In the genomic region with DNA sequence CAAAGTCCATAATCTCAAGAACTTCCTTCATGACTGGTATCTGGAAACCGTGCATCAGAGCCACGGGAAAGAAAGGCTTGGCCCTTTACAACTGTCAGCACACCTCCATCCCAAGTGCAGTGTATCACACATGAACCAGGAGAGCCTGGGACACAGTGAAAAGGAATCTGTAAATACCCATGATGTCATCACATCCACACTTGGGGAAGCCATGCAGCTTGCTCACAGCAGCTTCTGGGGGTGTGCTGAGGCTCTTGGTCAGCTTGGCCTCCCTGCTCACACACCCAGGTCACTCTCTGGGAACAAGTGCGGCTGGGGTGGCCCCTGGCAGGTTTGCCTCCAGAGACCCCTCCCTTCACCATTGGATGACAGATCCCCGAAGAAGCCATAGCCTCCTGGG, we compare ENCODE assay signal across 8 cellular contexts. TPM values are rescaled to one million over a fixed set of nuclear protein-coding genes. Genes with fewer than 3 reads are reported as not detected.
DNase-seq lines count a peak whose midpoint lies in the region; ATAC-seq and TF ChIP-seq lines count a peak whose summit lies in the region.
"Not testable (repeated sequence)": the region's sequence is repeated elsewhere in the genome, so short reads cannot be mapped to it uniquely, and the experiment has no call there.

No MANE protein-coding gene starts in this region.

- not testable (repeated sequence) for H3K9ac ChIP-seq in IMR-90 (ENCODE audit: low read depth, low read length)

- H4K8ac ChIP-seq in IMR-90 (ENCODE audit: low read depth in 2 of 2, low read length in 2 of 2), result not testable (repeated sequence)

- H3K23ac ChIP-seq in IMR-90 (ENCODE audit: low read depth, low read length), result not testable (repeated sequence)

- 0 out of 2 replicates have a peak, but pooled peaks have one; percentile 17 for ATAC-seq in IMR-90 (ENCODE audit: low read depth)
- ATAC-seq in foreskin keratinocyte, result peak; percentile 39
- peak; percentile 32 for ATAC-seq in stimulated activated naive CD8-positive, alpha-beta T cell treated with anti-CD3 and anti-CD28 coated beads, Interleukin-15, Interleukin-2, amounts not matched to agents 100 U/mL and 50 U/mL, for 24 hours

- TF ChIP-seq CTCF in IMR-90 (conservative IDR thresholded peaks at IDR 0.05; ENCODE audit: low read depth, low read length); brain microvascular endothelial cell (IDR thresholded peaks at IDR 0.05; ENCODE audit: low read depth, low read length, missing control alignments); foreskin keratinocyte (conservative IDR thresholded peaks at IDR 0.05): not testable (repeated sequence)

- H3K4me2 ChIP-seq in IMR-90 (ENCODE audit: low read depth, low read length), result not testable (repeated sequence)

- not testable (repeated sequence) for H4K5ac ChIP-seq in IMR-90 (ENCODE audit: low read depth, low read length)

- WGBS in IMR-90 (ENCODE audit: extremely low coverage in 2 of 2, insufficient read length in 1 of 2), 2 experiments, result no CpG with 5 or more reads among the region's 4 CpGs

- DNase-seq in EL, result peak; percentile 3
- peak; percentile 3 for DNase-seq in HCEC 1CT
- DNase-seq in IMR-90, result peak; percentile 9
- peak; percentile 1 for DNase-seq in brain microvascular endothelial cell
- not testable (repeated sequence) for DNase-seq in foreskin keratinocyte; stimulated activated naive CD8-positive, alpha-beta T cell treated with anti-CD3 and anti-CD28 coated beads, Interleukin-15, Interleukin-2, amounts not matched to agents 100 U/mL and 50 U/mL, for 24 hours
- DNase-seq in kidney tubule cell (ENCODE audit: low spot score), result peak; percentile 25
- DNase-seq in myocyte (ENCODE audit: low read depth), result peak; percentile 6

- H2AK9ac ChIP-seq in IMR-90 (replicated peaks; ENCODE audit: low read depth, low read length, poor library complexity), result not testable (repeated sequence)

- not testable (repeated sequence) for H2BK20ac ChIP-seq in IMR-90 (ENCODE audit: low read depth, low read length)

- BruUV-seq in IMR-90 (replicated peaks; lab: Mats Ljungman, UMichigan), result not testable (repeated sequence)

- H3K4me1 ChIP-seq in IMR-90 (ENCODE audit: control insufficient read depth, insufficient read depth, low read length); foreskin keratinocyte: not testable (repeated sequence)

- not testable (repeated sequence) for H3K9me1 ChIP-seq in IMR-90 (ENCODE audit: insufficient read depth, low read length)

- TF ChIP-seq RAD21 in IMR-90 (IDR thresholded peaks at IDR 0.05; ENCODE audit: low read length), result not testable (repeated sequence)

- not testable (repeated sequence) for H3K14ac ChIP-seq in IMR-90 (replicated peaks; ENCODE audit: low read depth, low read length)

- in situ Hi-C loops in IMR-90 (cut with MboI; ENCODE audit: low sequenced_read_pairs); brain microvascular endothelial cell (cut with HindIII; ENCODE audit: low pct_ligation_motif_present, low sequenced_read_pairs): not testable (repeated sequence)

- H2BK15ac ChIP-seq in IMR-90 (ENCODE audit: low read depth, low read length), result not testable (repeated sequence)

- POLR2A ChIA-PET in IMR-90 (lab: Charles Lee; ENCODE audit: unreplicated experiment), result not testable (repeated sequence)

- TF ChIP-seq POLR2A in IMR-90 (IDR thresholded peaks at IDR 0.05; ENCODE audit: low read depth, low read length), result not testable (repeated sequence)

- not testable (repeated sequence) for H3K56ac ChIP-seq in IMR-90 (ENCODE audit: extremely low read depth, insufficient read depth, low read length)

- intact Hi-C loops in IMR-90 (cut with micrococcal nuclease), result not testable (repeated sequence)

- not testable (repeated sequence) for H4K91ac ChIP-seq in IMR-90 (ENCODE audit: insufficient read depth, low read depth, low read length)

- not testable (repeated sequence) for H2BK120ac ChIP-seq in IMR-90 (ENCODE audit: low read depth, low read length)

- not testable (repeated sequence) for H2AFZ ChIP-seq in IMR-90 (replicated peaks; ENCODE audit: low read length, poor library complexity)

- not testable (repeated sequence) for H3K79me1 ChIP-seq in IMR-90 (ENCODE audit: low read depth in 1 of 2, low read length in 2 of 2)

- dilution Hi-C loops in IMR-90 (cut with HindIII; ENCODE audit: low sequenced_read_pairs, unreplicated experiment), result not testable (repeated sequence)

- CTCF ChIA-PET in IMR-90 (lab: Yijun Ruan, JAX), result not testable (repeated sequence)

- not testable (repeated sequence) for H3K27ac ChIP-seq in IMR-90 (ENCODE audit: insufficient read depth, low read length); brain microvascular endothelial cell; foreskin keratinocyte

- not testable (repeated sequence) for H2AK5ac ChIP-seq in IMR-90 (ENCODE audit: low read depth, low read length)

- H3K9me3 ChIP-seq in IMR-90 (ENCODE audit: control insufficient read depth, insufficient read depth, low read length), result not testable (repeated sequence)

- H3K18ac ChIP-seq in IMR-90 (ENCODE audit: low read depth, low read length), result not testable (repeated sequence)

- H3K27me3 ChIP-seq in IMR-90 (ENCODE audit: control insufficient read depth, insufficient read depth, low read length); brain microvascular endothelial cell (replicated peaks); foreskin keratinocyte: not testable (repeated sequence)

- H3K4ac ChIP-seq in IMR-90 (ENCODE audit: low read depth, low read length), result not testable (repeated sequence)

- H3K4me3 ChIP-seq in IMR-90 (ENCODE audit: insufficient read depth, low read depth, low read length); brain microvascular endothelial cell (ENCODE audit: low read depth, low read length): not testable (repeated sequence)

- not testable (repeated sequence) for H2BK5ac ChIP-seq in IMR-90 (ENCODE audit: low read depth, low read length, poor library complexity, severe bottlenecking)

- not testable (repeated sequence) for H4K20me1 ChIP-seq in IMR-90 (ENCODE audit: insufficient read depth, low read length)

- not testable (repeated sequence) for H3K36me3 ChIP-seq in IMR-90 (ENCODE audit: control insufficient read depth, insufficient read depth, low read length); brain microvascular endothelial cell (replicated peaks)

RNA-seq across cellular contexts. Expression of gene ASAH2B, which starts 51.6 kb away (rescaled TPM):
- 4.4 and 5.0 TPM in 2 replicates for total RNA-seq in IMR-90 (2012; rRNA removed)
- 2.7 and 3.7 TPM in 2 replicates for polyA plus RNA-seq in IMR-90 (2012; rRNA removed)
- 0.70 and 0.77 TPM in 2 replicates for polyA plus RNA-seq in IMR-90 (2012; cell fraction: cytosol; rRNA removed)
- 0.48 and 3.0 TPM in 2 replicates for polyA plus RNA-seq in IMR-90 (2012; cell fraction: nucleus; rRNA removed; ENCODE audit: low replicate concordance)
- 4.1 and 5.5 TPM in 2 replicates for total RNA-seq in foreskin keratinocyte
- polyA plus RNA-seq in foreskin keratinocyte, result 2.7 and 3.6 TPM in 2 replicates
- total RNA-seq in myocyte, result 5.1 and 5.4 TPM in 2 replicates
- polyA plus RNA-seq in myocyte (2012), result 3.0 TPM
